9 cellular contexts compared by ENCODE assay signal in genomic region chr6:81750201-81750600, GRCh38. TPM values are rescaled to one million over a fixed set of nuclear protein-coding genes. Genes with fewer than 3 reads are reported as not detected.
DNase-seq lines count a peak whose midpoint lies in the region; ATAC-seq and TF ChIP-seq lines count a peak whose summit lies in the region.
"Had no signal": no experiment of that assay in that cellular context is flagged by ENCODE, and none has a peak within 500 bp of the region (broad histone marks: within the 10 kb centered on the region; RNA-seq: fewer than 3 reads in every experiment).

No MANE protein-coding gene starts in this region.

- DNase-seq in CD8-positive, alpha-beta memory T cell, result no peak
- DNase-seq in SJCRH30 (no peak), fibroblast of the aortic adventitia (ENCODE audit: low read depth) (peak; percentile 38), posterior cingulate gyrus (no peak)
- DNase-seq: left colon had no signal

- H3K27me3 Mint-ChIP-seq in CD8-positive, alpha-beta memory T cell, result peaks cover 0 to 20% of the 10 kb centered on the region in 2 donors

- H3K27ac ChIP-seq in CD8-positive, alpha-beta memory T cell (ENCODE audit: low read depth, low read length), result no peak overlapping the region
- no peak overlapping the region for H3K27ac ChIP-seq in SJCRH30
- peak overlapping the region; percentile 50 for H3K27ac ChIP-seq in rectal smooth muscle tissue (ENCODE audit: low read depth, low read length)

- intact Hi-C loops in posterior cingulate gyrus (cut with DNase I), result loop anchor here (10.0 kb wide), 3 partner anchors 145 to 1415 kb away; no protein-coding TSS in a partner anchor

- no peaks in the 10 kb centered on the region for H3K36me3 ChIP-seq in CD8-positive, alpha-beta memory T cell (ENCODE audit: insufficient read depth, low read length)
- 0 out of 2 replicates have a peak, but pooled peaks cover 6% of the 10 kb centered on the region for H3K36me3 ChIP-seq in SJCRH30
- no peaks in the 10 kb centered on the region for H3K36me3 ChIP-seq in rectal smooth muscle tissue (ENCODE audit: control insufficient read depth, insufficient read depth, low read length)

- peaks cover 16% of the 10 kb centered on the region for H3K4me1 ChIP-seq in CD8-positive, alpha-beta memory T cell (ENCODE audit: insufficient read depth, low read length)
- H3K4me1 ChIP-seq in SJCRH30 (no peaks in the 10 kb centered on the region), rectal smooth muscle tissue (ENCODE audit: control insufficient read depth, insufficient read depth, low read length) (peaks cover 13% of the 10 kb centered on the region)

- H3K27me3 ChIP-seq in CD8-positive, alpha-beta memory T cell (ENCODE audit: insufficient read depth, low read length, poor library complexity, severe bottlenecking), result no peaks in the 10 kb centered on the region
- H3K27me3 ChIP-seq in SJCRH30, result no peaks in the 10 kb centered on the region
- H3K27me3 ChIP-seq in rectal smooth muscle tissue (ENCODE audit: control insufficient read depth, insufficient read depth, low read length), result no peaks in the 10 kb centered on the region

- H3K4me3 ChIP-seq in CD8-positive, alpha-beta memory T cell (ENCODE audit: low read length), result no peak overlapping the region
- H3K4me3 ChIP-seq in SJCRH30 (peak overlapping the region; percentile 86), fibroblast of the aortic adventitia (ENCODE audit: low read depth, low read length) (peak overlapping the region; percentile 96), rectal smooth muscle tissue (ENCODE audit: low read length) (peak overlapping the region; percentile 96)

- CTCF ChIA-PET in CD8-positive, alpha-beta memory T cell (lab: Charles Lee), result no interaction called here

- H3K36me3 Mint-ChIP-seq in CD8-positive, alpha-beta memory T cell, result peaks cover 0 to 15% (median 4%) of the 10 kb centered on the region in 3 donors

- H3K9ac ChIP-seq in rectal smooth muscle tissue (ENCODE audit: low read length), result no peak overlapping the region

- H3K4me1 Mint-ChIP-seq in CD8-positive, alpha-beta memory T cell, result peaks cover 24 to 40% (median 34%) of the 10 kb centered on the region in 3 donors

- POLR2A ChIA-PET in CD8-positive, alpha-beta memory T cell (lab: Charles Lee), result no interaction called here

- ATAC-seq in HG02763 (IDR thresholded peaks at IDR 0.05; ENCODE audit: unreplicated experiment), result no peak
- no peak for ATAC-seq in GM21381 (IDR thresholded peaks at IDR 0.05; ENCODE audit: unreplicated experiment)
- ATAC-seq in GM21423 (IDR thresholded peaks at IDR 0.05; ENCODE audit: unreplicated experiment), result no peak
- ATAC-seq: left colon had no signal

- peaks cover 0 to 2% (median 0%) of the 10 kb centered on the region in 5 donors for H3K9me3 Mint-ChIP-seq in CD8-positive, alpha-beta memory T cell

- H3K9me3 ChIP-seq in CD8-positive, alpha-beta memory T cell (ENCODE audit: low read length), result no peaks in the 10 kb centered on the region
- no peaks in the 10 kb centered on the region for H3K9me3 ChIP-seq in SJCRH30 (replicated peaks)

- H3K4me3 Mint-ChIP-seq in CD8-positive, alpha-beta memory T cell, result peak overlapping the region; percentile 9 to 99 (median 93)

- peak overlapping the region in 2 of 8 donors; percentile 49 to 95 for H3K27ac Mint-ChIP-seq in CD8-positive, alpha-beta memory T cell

- peak; percentile 4 for TF ChIP-seq CTCF in fibroblast of the aortic adventitia (IDR thresholded peaks at IDR 0.05; ENCODE audit: insufficient read depth, low read length)

RNA-seq across cellular contexts. Expression of gene TENT5A, which starts 2.3 kb away (rescaled TPM):
- under 1 TPM; 0.57 to 0.71 TPM for total RNA-seq in CD8-positive, alpha-beta memory T cell
- polyA plus RNA-seq in CD8-positive, alpha-beta memory T cell, result 3.3 TPM
- total RNA-seq in SJCRH30 (2014; rRNA removed; shearing (Covaris generic)), result 11.5 and 13.0 TPM in 2 replicates
- total RNA-seq in fibroblast of the aortic adventitia (ENCODE audit: low replicate concordance), result 40.0 and 56.5 TPM in 2 replicates
